6 cellular contexts compared by ENCODE assay signal in the genomic region with DNA sequence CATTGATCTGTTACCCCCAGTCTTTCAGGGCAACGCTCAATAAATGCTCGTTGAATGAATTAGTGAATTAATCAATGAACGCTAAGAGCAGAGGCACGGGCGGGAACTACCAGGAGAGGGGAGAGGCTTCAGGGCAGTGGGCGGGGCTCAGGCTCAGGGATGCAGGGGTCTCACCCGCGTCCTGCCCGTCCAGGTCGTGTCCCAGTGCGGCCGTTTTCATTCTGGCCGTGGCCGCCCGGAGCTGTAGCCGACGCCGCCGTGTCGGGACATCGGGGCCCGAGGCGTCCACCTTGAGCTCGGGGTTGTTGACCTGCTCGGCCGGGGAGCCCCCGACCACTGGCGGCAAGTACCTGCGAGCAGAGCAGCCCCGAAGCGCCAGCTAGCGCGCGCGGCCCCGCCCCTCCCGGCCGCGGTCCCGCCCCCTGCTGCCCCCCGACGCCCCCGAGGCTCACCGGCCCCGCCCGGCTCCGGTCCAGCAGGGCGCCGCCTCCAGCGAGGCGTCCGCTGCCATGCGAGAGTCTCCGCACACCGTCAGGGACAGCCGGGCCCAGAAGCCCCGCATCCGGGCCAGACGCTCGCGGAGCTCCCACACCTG. TPM values are rescaled to one million over a fixed set of nuclear protein-coding genes. Genes with fewer than 3 reads are reported as not detected.
DNase-seq lines count a peak whose midpoint lies in the region; ATAC-seq and TF ChIP-seq lines count a peak whose summit lies in the region.

No MANE protein-coding gene starts in this region.

- no peak overlapping the region for H3K27ac ChIP-seq in MM.1S (ENCODE audit: low read length)
- H3K27ac ChIP-seq in dorsolateral prefrontal cortex: no peak overlapping the region

- peak overlapping the region; percentile 81; the same call in 1 of the 2 replicates for H3K4me2 ChIP-seq in MM.1S (ENCODE audit: low read depth, low read length)

- peak overlapping the region; percentile 47; the same call in 1 of the 2 replicates for H3K4me3 ChIP-seq in MM.1S (ENCODE audit: low read length)
- peak overlapping the region in 58 of 59 donors; percentile 16 to 66 (median 44) for H3K4me3 ChIP-seq in dorsolateral prefrontal cortex

- H2AFZ ChIP-seq in MM.1S (ENCODE audit: low read length): no peak overlapping the region; the same call in 1 of the 2 replicates

- DNase-seq in MM.1S (no peak), dorsolateral prefrontal cortex (peak in 1 of 10 donors; percentile 42), progenitor cell of endocrine pancreas (ENCODE audit: low spot score, unreplicated experiment) (peak; percentile 30), DMS153 treated with DMSO at 0.1 percent for 48 hours (lab: John Stamatoyannopoulos, UW; ENCODE audit: unreplicated experiment) (no peak)
- no peak for DNase-seq in stimulated activated CD4-positive, alpha-beta T cell treated with anti-CD3 and anti-CD28 coated beads, Interleukin-12 subunit alpha, Interleukin-12 subunit beta, amount 100 ng/mL, for 4 hours

- TF ChIP-seq CTCF in MM.1S (IDR thresholded peaks at IDR 0.05; ENCODE audit: low read length): no peak
- TF ChIP-seq CTCF in dorsolateral prefrontal cortex (IDR thresholded peaks at IDR 0.05 in 54 of 56, conservative IDR thresholded peaks at IDR 0.05 in 2 of 56; ENCODE audit: low read depth in 1 of 56, partially characterized antibody in 56 of 56): no peak
- TF ChIP-seq CTCF in progenitor cell of endocrine pancreas (IDR thresholded peaks at IDR 0.05; ENCODE audit: unreplicated experiment): no peak

- H3K27me3 Mint-ChIP-seq in progenitor cell of endocrine pancreas: peaks cover 36% of the 10 kb centered on the region

- peaks cover 88% of the 10 kb centered on the region for H3K27me3 ChIP-seq in MM.1S (replicated peaks; ENCODE audit: insufficient read depth, low read length)
- peaks cover 0 to 21% (median 2%) of the 10 kb centered on the region in 45 donors for H3K27me3 ChIP-seq in dorsolateral prefrontal cortex

- H3K9me2 ChIP-seq in MM.1S (replicated peaks; ENCODE audit: insufficient read depth, low read length): no peaks in the 10 kb centered on the region

- no peaks in the 10 kb centered on the region for H3K9me3 Mint-ChIP-seq in progenitor cell of endocrine pancreas (ENCODE audit: low read depth)

- ATAC-seq in GM19463 (IDR thresholded peaks at IDR 0.05; ENCODE audit: unreplicated experiment): no peak

- H3K36me3 Mint-ChIP-seq in progenitor cell of endocrine pancreas (ENCODE audit: insufficient read depth): peaks cover 14% of the 10 kb centered on the region

- no peaks in the 10 kb centered on the region for H4K20me1 ChIP-seq in MM.1S (ENCODE audit: insufficient read depth, low read length)

- intact Hi-C loops in dorsolateral prefrontal cortex (cut with DNase I): no loop called here

- H3K4me3 Mint-ChIP-seq in progenitor cell of endocrine pancreas (ENCODE audit: low read depth): peak overlapping the region; percentile 58

- no peaks in the 10 kb centered on the region for H3K79me2 ChIP-seq in MM.1S (ENCODE audit: low read length)

- no peaks in the 10 kb centered on the region; the same call in 1 of the 2 replicates for H3K4me1 ChIP-seq in MM.1S (ENCODE audit: low read length)

- H3K9ac ChIP-seq in MM.1S (ENCODE audit: low read length): no peak overlapping the region

- H3K36me3 ChIP-seq in MM.1S (replicated peaks; ENCODE audit: insufficient read depth, low read length): no peaks in the 10 kb centered on the region

- peaks cover 36% of the 10 kb centered on the region for H3K4me1 Mint-ChIP-seq in progenitor cell of endocrine pancreas (ENCODE audit: low read depth)

- no peaks in the 10 kb centered on the region for H3K9me3 ChIP-seq in MM.1S (replicated peaks; ENCODE audit: insufficient read depth, low read length)

- peak overlapping the region; percentile 59 for H3K27ac Mint-ChIP-seq in progenitor cell of endocrine pancreas

- H3F3A ChIP-seq in MM.1S (ENCODE audit: insufficient read depth, low read length): no peaks in the 10 kb centered on the region

RNA-seq across cellular contexts. Expression of gene GAL3ST4, which starts 2.8 kb away (rescaled TPM):
- total RNA-seq in dorsolateral prefrontal cortex (10 to 100 TPM in 13 of 120 experiments, 1 to 10 TPM in 107; 2.6 to 14.0 (median 6.2) TPM), progenitor cell of endocrine pancreas (4.9 and 5.1 TPM in 2 replicates)

RNA-seq across cellular contexts. Expression of gene GPC2, which starts 6.0 kb away (rescaled TPM):
- 1 to 10 TPM in 118 of 120 experiments, under 1 TPM in 2; 0.84 to 7.1 (median 2.4) TPM for total RNA-seq in dorsolateral prefrontal cortex
- total RNA-seq in progenitor cell of endocrine pancreas: 64.0 and 65.2 TPM in 2 replicates

RNA-seq across cellular contexts. Expression of gene STAG3, which starts 6.5 kb away (rescaled TPM):
- total RNA-seq in dorsolateral prefrontal cortex: 1 to 10 TPM in 119 of 120 experiments, under 1 TPM in 1; 0.87 to 7.2 (median 2.7) TPM
- total RNA-seq in progenitor cell of endocrine pancreas: 2.4 and 2.5 TPM in 2 replicates

RNA-seq across cellular contexts. Expression of gene TRAPPC14, which starts 12.7 kb away (rescaled TPM):
- total RNA-seq in dorsolateral prefrontal cortex (10 to 100 TPM; 16.3 to 52.5 (median 30.3) TPM), progenitor cell of endocrine pancreas (29.6 and 30.7 TPM in 2 replicates)

RNA-seq across cellular contexts. Expression of gene LAMTOR4, which starts 22.5 kb away (rescaled TPM):
- total RNA-seq in dorsolateral prefrontal cortex (100 to 1,000 TPM in 106 of 120 experiments, 10 to 100 TPM in 14; 88.6 to 150 (median 113) TPM), progenitor cell of endocrine pancreas (106 and 116 TPM in 2 replicates)
